Comparison of ENCODE assay signal across 1 cellular context in the genomic region with DNA sequence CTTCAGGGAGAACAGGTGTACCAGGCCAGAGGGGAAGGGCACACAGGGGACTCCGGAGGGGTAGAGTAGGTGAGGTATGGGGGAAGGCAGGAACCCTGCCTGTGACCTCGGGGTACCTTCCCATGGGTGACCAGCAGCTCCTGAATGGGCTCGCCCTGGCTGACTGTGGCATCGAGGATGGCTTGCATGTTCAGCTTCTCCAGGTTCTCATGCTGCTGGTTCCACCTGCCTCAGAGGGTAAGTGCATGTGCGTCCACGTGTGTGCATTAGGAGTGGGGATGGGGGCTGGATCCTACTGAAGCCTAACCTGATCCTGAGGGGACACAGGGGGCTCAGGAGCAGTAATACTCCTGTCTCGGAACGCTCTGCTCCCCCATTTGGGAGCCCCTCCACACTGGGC.
TF ChIP-seq lines count a peak whose summit lies in the region.

No MANE protein-coding gene starts in this region.

TF ChIP-seq in IMR-90, 13 proteins besides CTCF, POLR2A, EP300 and RAD21:
- TF ChIP-seq CHD1 (IDR thresholded peaks at IDR 0.05; ENCODE audit: low read depth, low read length) (no peak), NFE2L2 (IDR thresholded peaks at IDR 0.05; ENCODE audit: low read depth, low read length) (no peak), MAZ (IDR thresholded peaks at IDR 0.05; ENCODE audit: borderline replicate concordance, low read depth, low read length) (no peak), FOS (IDR thresholded peaks at IDR 0.05; ENCODE audit: low read depth, low read length) (no peak), CEBPB (IDR thresholded peaks at IDR 0.05; ENCODE audit: low read depth, low read length) (no peak), MXI1 (IDR thresholded peaks at IDR 0.05; ENCODE audit: borderline replicate concordance, low read depth, low read length) (no peak), RCOR1 (IDR thresholded peaks at IDR 0.05; ENCODE audit: insufficient replicate concordance, low read length) (no peak), MAFK (IDR thresholded peaks at IDR 0.05; ENCODE audit: low read depth, low read length) (no peak), SMC3 (IDR thresholded peaks at IDR 0.05; ENCODE audit: low read depth, low read length) (no peak), RFX5 (IDR thresholded peaks at IDR 0.05; ENCODE audit: low read depth, low read length) (no peak), BHLHE40 (IDR thresholded peaks at IDR 0.05; ENCODE audit: low read depth, low read length) (no peak)
- TF ChIP-seq, protein P1, sequence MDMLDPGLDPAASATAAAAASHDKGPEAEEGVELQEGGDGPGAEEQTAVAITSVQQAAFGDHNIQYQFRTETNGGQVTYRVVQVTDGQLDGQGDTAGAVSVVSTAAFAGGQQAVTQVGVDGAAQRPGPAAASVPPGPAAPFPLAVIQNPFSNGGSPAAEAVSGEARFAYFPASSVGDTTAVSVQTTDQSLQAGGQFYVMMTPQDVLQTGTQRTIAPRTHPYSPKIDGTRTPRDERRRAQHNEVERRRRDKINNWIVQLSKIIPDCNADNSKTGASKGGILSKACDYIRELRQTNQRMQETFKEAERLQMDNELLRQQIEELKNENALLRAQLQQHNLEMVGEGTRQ (IDR thresholded peaks at IDR 0.05; ENCODE audit: low read depth, low read length) = no peak
- TF ChIP-seq, protein P2, sequence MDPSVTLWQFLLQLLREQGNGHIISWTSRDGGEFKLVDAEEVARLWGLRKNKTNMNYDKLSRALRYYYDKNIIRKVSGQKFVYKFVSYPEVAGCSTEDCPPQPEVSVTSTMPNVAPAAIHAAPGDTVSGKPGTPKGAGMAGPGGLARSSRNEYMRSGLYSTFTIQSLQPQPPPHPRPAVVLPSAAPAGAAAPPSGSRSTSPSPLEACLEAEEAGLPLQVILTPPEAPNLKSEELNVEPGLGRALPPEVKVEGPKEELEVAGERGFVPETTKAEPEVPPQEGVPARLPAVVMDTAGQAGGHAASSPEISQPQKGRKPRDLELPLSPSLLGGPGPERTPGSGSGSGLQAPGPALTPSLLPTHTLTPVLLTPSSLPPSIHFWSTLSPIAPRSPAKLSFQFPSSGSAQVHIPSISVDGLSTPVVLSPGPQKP (IDR thresholded peaks at IDR 0.05; ENCODE audit: borderline replicate concordance, low read depth, low read length) = no peak
